ENCODE assay signal across 9 cellular contexts in genomic region chr2:179218848-179219594, GRCh38. TPM values are rescaled to one million over a fixed set of nuclear protein-coding genes. Genes with fewer than 3 reads are reported as not detected.
DNase-seq lines count a peak whose midpoint lies in the region; ATAC-seq and TF ChIP-seq lines count a peak whose summit lies in the region.
"Had no signal": no experiment of that assay in that cellular context is flagged by ENCODE, and none has a peak within 500 bp of the region (broad histone marks: within the 10 kb centered on the region; RNA-seq: fewer than 3 reads in every experiment).

No MANE protein-coding gene starts in this region.

- no peaks in the 10 kb centered on the region for H3K4me1 Mint-ChIP-seq in activated CD8-positive, alpha-beta memory T cell treated with anti-CD3 and anti-CD28 coated beads, Interleukin-2, amount 10 ng/mL, durations not matched to agents 7 days and 5 days
- peaks cover 0 to 22% (median 0%) of the 10 kb centered on the region in 4 donors for H3K4me1 Mint-ChIP-seq in naive thymus-derived CD8-positive, alpha-beta T cell

- peak; percentile 88 for ATAC-seq in GM18909 (IDR thresholded peaks at IDR 0.05; ENCODE audit: poor library complexity, unreplicated experiment)
- peak; percentile 94 for ATAC-seq in HG03432 (IDR thresholded peaks at IDR 0.05; ENCODE audit: unreplicated experiment)
- ATAC-seq in activated CD8-positive, alpha-beta memory T cell treated with anti-CD3 and anti-CD28 coated beads, Interleukin-2, amount 10 ng/mL, durations not matched to agents 7 days and 5 days = no peak
- peak; percentile 56 to 57 for ATAC-seq in naive thymus-derived CD8-positive, alpha-beta T cell

- WGBS in esophagus squamous epithelium, 2 donors = 46 to 55% methylated on average over 4 of the region's 4 CpGs

- H3K27ac Mint-ChIP-seq in activated CD8-positive, alpha-beta memory T cell treated with anti-CD3 and anti-CD28 coated beads, Interleukin-2, amount 10 ng/mL, durations not matched to agents 7 days and 5 days = no peak overlapping the region
- no peak overlapping the region for H3K27ac Mint-ChIP-seq in naive thymus-derived CD8-positive, alpha-beta T cell
- H3K27ac Mint-ChIP-seq: IgD-negative memory B cell had no signal

- no peak overlapping the region for H3K4me3 ChIP-seq in BJ (ENCODE audit: low read depth, low read length)
- H3K4me3 ChIP-seq in esophagus squamous epithelium = no peak overlapping the region

- no peak overlapping the region for H3K27ac ChIP-seq in esophagus squamous epithelium

- no peaks in the 10 kb centered on the region for H3K9me3 Mint-ChIP-seq in activated CD8-positive, alpha-beta memory T cell treated with anti-CD3 and anti-CD28 coated beads, Interleukin-2, amount 10 ng/mL, durations not matched to agents 7 days and 5 days (ENCODE audit: low read depth)
- no peaks in the 10 kb centered on the region for H3K9me3 Mint-ChIP-seq in naive thymus-derived CD8-positive, alpha-beta T cell

- no peaks in the 10 kb centered on the region for H3K9me3 ChIP-seq in esophagus squamous epithelium

- peak; percentile 91 for TF ChIP-seq CTCF in BJ (IDR thresholded peaks at IDR 0.05; ENCODE audit: insufficient read depth, low read depth, low read length)
- peak; percentile 42 to 82 (median 73) for TF ChIP-seq CTCF in esophagus squamous epithelium (IDR thresholded peaks at IDR 0.05)

- POLR2A ChIA-PET in BJ (lab: Charles Lee) = no interaction called here
- POLR2A ChIA-PET in naive thymus-derived CD8-positive, alpha-beta T cell (lab: Charles Lee) = no interaction called here

- no peaks in the 10 kb centered on the region for H3K27me3 Mint-ChIP-seq in activated CD8-positive, alpha-beta memory T cell treated with anti-CD3 and anti-CD28 coated beads, Interleukin-2, amount 10 ng/mL, durations not matched to agents 7 days and 5 days
- H3K27me3 Mint-ChIP-seq in naive thymus-derived CD8-positive, alpha-beta T cell = peaks cover 0 to 5% (median 0%) of the 10 kb centered on the region in 5 donors
- H3K27me3 Mint-ChIP-seq: IgD-negative memory B cell had no signal

- DNase-seq in BJ (ENCODE audit: low read depth) = no peak
- peak; percentile 15 to 81 for DNase-seq in NCI-H526 (lab: John Stamatoyannopoulos, UW)
- DNase-seq in activated CD8-positive, alpha-beta memory T cell treated with anti-CD3 and anti-CD28 coated beads, Interleukin-2, amount 10 ng/mL, durations not matched to agents 7 days and 5 days = peak; percentile 53
- DNase-seq in esophagus squamous epithelium (lab: John Stamatoyannopoulos, UW) = no peak
- peak in 8 of 10 donors; percentile 18 to 72 (median 39) for DNase-seq in naive thymus-derived CD8-positive, alpha-beta T cell
- peak; percentile 70 for DNase-seq in stromal cell of bone marrow (ENCODE audit: low read depth)

- H3K4me1 ChIP-seq in esophagus squamous epithelium = no peaks in the 10 kb centered on the region

- no peaks in the 10 kb centered on the region for H3K36me3 Mint-ChIP-seq in activated CD8-positive, alpha-beta memory T cell treated with anti-CD3 and anti-CD28 coated beads, Interleukin-2, amount 10 ng/mL, durations not matched to agents 7 days and 5 days
- no peaks in the 10 kb centered on the region for H3K36me3 Mint-ChIP-seq in naive thymus-derived CD8-positive, alpha-beta T cell

- CTCF ChIA-PET in BJ (lab: Yijun Ruan, JAX) = interaction anchor here (0.7 to 2.4 kb wide), 11 partner anchors 9 to 530 kb away, joined by 3 to 10 read pairs (median 4); no protein-coding TSS in a partner anchor
- CTCF ChIA-PET in activated CD8-positive, alpha-beta memory T cell treated with anti-CD3 and anti-CD28 coated beads, Interleukin-2, amount 10 ng/mL, durations not matched to agents 7 days and 5 days (lab: Charles Lee) = interaction anchor here (0.6 to 1.4 kb wide), 2 partner anchors 30 to 249 kb away, joined by 3 read pairs; no protein-coding TSS in a partner anchor

- H3K36me3 ChIP-seq in BJ (ENCODE audit: control insufficient read depth, insufficient read depth, low read length) (no peaks in the 10 kb centered on the region), esophagus squamous epithelium (no peaks in the 10 kb centered on the region)

- no peak for TF ChIP-seq POLR2A in esophagus squamous epithelium (IDR thresholded peaks at IDR 0.05)

- no peaks in the 10 kb centered on the region for H3K27me3 ChIP-seq in BJ (ENCODE audit: control insufficient read depth, insufficient read depth, low read length)
- no peaks in the 10 kb centered on the region for H3K27me3 ChIP-seq in esophagus squamous epithelium

- intact Hi-C loops in esophagus squamous epithelium (cut with DNase I) = no loop called here

- H3K4me3 Mint-ChIP-seq in activated CD8-positive, alpha-beta memory T cell treated with anti-CD3 and anti-CD28 coated beads, Interleukin-2, amount 10 ng/mL, durations not matched to agents 7 days and 5 days = no peak overlapping the region
- no peak overlapping the region for H3K4me3 Mint-ChIP-seq in naive thymus-derived CD8-positive, alpha-beta T cell
- H3K4me3 Mint-ChIP-seq: IgD-negative memory B cell had no signal

RNA-seq across cellular contexts. Expression of gene SESTD1, which starts 45.6 kb away (rescaled TPM):
- polyA plus RNA-seq in BJ (2011; rRNA removed) = 16.5 and 18.8 TPM in 2 replicates
- 9.9 and 17.9 TPM in 2 replicates for polyA minus RNA-seq in BJ (2011; rRNA and poly(A)+ RNA removed)
- 1 to 10 TPM; 4.0 to 7.7 TPM for total RNA-seq in activated CD8-positive, alpha-beta memory T cell treated with anti-CD3 and anti-CD28 coated beads, Interleukin-2, amount 10 ng/mL, durations not matched to agents 7 days and 5 days
- 10 to 100 TPM in 2 of 4 donors, 1 to 10 TPM in 2; 5.0 to 22.9 (median 14.0) TPM for total RNA-seq in esophagus squamous epithelium
- 1 to 10 TPM; 4.9 to 5.3 TPM for total RNA-seq in naive thymus-derived CD8-positive, alpha-beta T cell
- polyA plus RNA-seq in naive thymus-derived CD8-positive, alpha-beta T cell = 1 to 10 TPM in 2 of 3 donors, under 1 TPM in 1; 0.27 to 1.4 (median 1.0) TPM

Comparison
In these comparisons a context has a peak if more than half of its experiments do, and no peak if none do; other contexts are left out.
1. DNase-seq: peak in NCI-H526 (2 of 2), activated CD8-positive, alpha-beta memory T cell treated with anti-CD3 and anti-CD28 coated beads, Interleukin-2, amount 10 ng/mL, durations not matched to agents 7 days and 5 days (single experiment), naive thymus-derived CD8-positive, alpha-beta T cell (8 of 10) and stromal cell of bone marrow (single experiment); none in BJ (single experiment) and esophagus squamous epithelium (single experiment).